Comparison of ENCODE assay signal across 17 cellular contexts in the genomic region with DNA sequence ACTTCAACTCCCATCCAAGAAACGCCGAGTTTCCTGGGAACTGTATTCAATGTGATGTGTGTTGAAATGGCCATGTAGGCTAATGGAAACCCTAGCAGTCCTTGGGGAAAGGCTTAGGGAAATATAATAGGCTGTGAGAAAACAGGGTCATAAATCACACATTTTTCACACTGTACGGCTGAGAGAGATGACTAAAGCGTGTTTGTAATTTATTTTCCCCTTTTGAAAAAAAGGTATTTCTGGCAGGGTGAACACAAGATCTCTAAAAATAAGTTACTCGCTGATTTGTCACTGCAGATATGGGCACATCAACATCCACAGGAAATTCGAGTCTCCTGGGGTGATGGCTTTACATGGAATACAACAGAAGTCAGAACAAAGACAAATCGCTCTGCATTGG.
A peak's percentile ranks its signal among the peaks of the same experiment; 100 is the strongest.
DNase-seq lines count a peak whose midpoint lies in the region; TF ChIP-seq lines count a peak whose summit lies in the region.
"Had no signal": no experiment of that assay in that cellular context is flagged by ENCODE, and none has a peak within 500 bp of the region (broad histone marks: within the 10 kb centered on the region; RNA-seq: fewer than 3 reads in every experiment).

No MANE protein-coding gene starts in this region.

- H3K4me1 ChIP-seq in SK-N-SH (ENCODE audit: control insufficient read depth in 1 of 2, insufficient read depth in 2 of 2, low read depth in 1 of 2, low read length in 1 of 2) = peaks cover 8 to 9% of the 10 kb centered on the region in 2 experiments; a peak in 3 of 4 replicates
- H3K4me1 ChIP-seq in tibial artery = peaks cover 0 to 21% (median 13%) of the 10 kb centered on the region in 4 donors
- peaks cover 0 to 10% (median 0%) of the 10 kb centered on the region in 4 donors for H3K4me1 ChIP-seq in tibial nerve

- 51% methylated on average over 5 of the region's 7 CpGs for WGBS in SK-N-SH (ENCODE audit: low lambda C conversion rate)
- 32 to 40% methylated on average over 7 of the region's 7 CpGs for WGBS in tibial nerve, 2 donors

- POLR2A ChIA-PET in SK-N-SH (lab: Yijun Ruan, JAX) = interaction anchor here (0.5 kb wide), 1 partner anchor 164 kb away, joined by 4 read pairs; no protein-coding TSS in a partner anchor

- no peak for TF ChIP-seq RAD21 in SK-N-SH (IDR thresholded peaks at IDR 0.05; ENCODE audit: low read length)

- TF ChIP-seq CTCF in SK-N-SH (IDR thresholded peaks at IDR 0.05) (no peak), fibroblast of villous mesenchyme (IDR thresholded peaks at IDR 0.05; ENCODE audit: insufficient read depth, low read depth, low read length) (no peak), tibial artery (IDR thresholded peaks at IDR 0.05) (no peak), tibial nerve (IDR thresholded peaks at IDR 0.05) (no peak)

- CTCF ChIA-PET in SK-N-SH (lab: Yijun Ruan, JAX) = no interaction called here

- DNase-seq in DMS153 treated with DMSO at 0.1 percent for 48 hours (lab: John Stamatoyannopoulos, UW; ENCODE audit: unreplicated experiment) = peak; percentile 37
- no peak for DNase-seq in DMS153 (lab: John Stamatoyannopoulos, UW)
- no peak for DNase-seq in SK-N-SH
- DNase-seq in fibroblast of villous mesenchyme (ENCODE audit: low read depth) = peak; percentile 68
- no peak for DNase-seq in tibial artery
- DNase-seq in activated T-helper 1 cell treated with anti-CD3 and anti-CD28 coated beads, Interleukin-12 subunit alpha, Interleukin-12 subunit beta, Interleukin-2, Interleukin-4 antibody, amounts not matched to agents 30 ng/mL and 10 ng/mL and 1 ng/mL, durations not matched to agents 14 hours and 24 hours and 36 hours (ENCODE audit: low spot score) = no peak
- DNase-seq in AG20443 (ENCODE audit: low spot score) = no peak
- no peak for DNase-seq in tibial nerve (ENCODE audit: low spot score in 2 of 2)
- DNase-seq: activated CD4-positive, alpha-beta T cell treated with anti-CD3 and anti-CD28 coated beads, Interleukin-2, amount 10 ng/mL, durations not matched to agents 24 days and 14 days; IMR-90; left ventricle myocardium inferior; stimulated activated CD4-positive, alpha-beta T cell treated with anti-CD3 and anti-CD28 coated beads, Interleukin-15, amount 100 ng/mL, for 24 hours had no signal

- H3K4me3 Mint-ChIP-seq in activated T-helper 1 cell treated with anti-CD3 and anti-CD28 coated beads, Interleukin-12 subunit alpha, Interleukin-12 subunit beta, Interleukin-2, Interleukin-4 antibody, amounts not matched to agents 30 ng/mL and 10 ng/mL and 1 ng/mL, durations not matched to agents 14 hours and 24 hours and 36 hours = no peak overlapping the region
- H3K4me3 Mint-ChIP-seq: activated CD4-positive, alpha-beta T cell treated with anti-CD3 and anti-CD28 coated beads, Interleukin-2, amount 10 ng/mL, durations not matched to agents 24 days and 14 days; CD14-positive monocyte; neural progenitor cell; stimulated activated effector memory CD8-positive, alpha-beta T cell treated with anti-CD3 and anti-CD28 coated beads, Interleukin-12 subunit alpha, Interleukin-12 subunit beta, amount 100 ng/mL, for 72 hours had no signal

- H3K9me3 ChIP-seq in SK-N-SH (no peaks in the 10 kb centered on the region), tibial artery (no peaks in the 10 kb centered on the region), tibial nerve (no peaks in the 10 kb centered on the region)
- H3K9me3 ChIP-seq: left ventricle myocardium inferior had no signal

- H3K79me2 ChIP-seq in SK-N-SH (ENCODE audit: insufficient read depth) = no peaks in the 10 kb centered on the region

- no peaks in the 10 kb centered on the region for H3K9me3 Mint-ChIP-seq in activated T-helper 1 cell treated with anti-CD3 and anti-CD28 coated beads, Interleukin-12 subunit alpha, Interleukin-12 subunit beta, Interleukin-2, Interleukin-4 antibody, amounts not matched to agents 30 ng/mL and 10 ng/mL and 1 ng/mL, durations not matched to agents 14 hours and 24 hours and 36 hours
- H3K9me3 Mint-ChIP-seq: activated CD4-positive, alpha-beta T cell treated with anti-CD3 and anti-CD28 coated beads, Interleukin-2, amount 10 ng/mL, durations not matched to agents 24 days and 14 days had no signal

- TF ChIP-seq EP300 in SK-N-SH (IDR thresholded peaks at IDR 0.05; ENCODE audit: borderline replicate concordance in 1 of 2, low read depth in 1 of 2, low read length in 1 of 2) (no peak), tibial nerve (IDR thresholded peaks at IDR 0.05) (no peak)

- H4K20me1 ChIP-seq in SK-N-SH (ENCODE audit: insufficient read depth) = no peaks in the 10 kb centered on the region

- intact Hi-C loops in tibial artery (cut with DNase I; ENCODE audit: low total_unique reads) = no loop called here
- intact Hi-C loops in activated T-helper 1 cell treated with anti-CD3 and anti-CD28 coated beads, Interleukin-12 subunit alpha, Interleukin-12 subunit beta, Interleukin-2, Interleukin-4 antibody, amounts not matched to agents 30 ng/mL and 10 ng/mL and 1 ng/mL, durations not matched to agents 14 hours and 24 hours and 36 hours (cut with micrococcal nuclease) = no loop called here

- H3K27me3 ChIP-seq in SK-N-SH (ENCODE audit: insufficient read depth) (no peaks in the 10 kb centered on the region), tibial artery (no peaks in the 10 kb centered on the region), tibial nerve (no peaks in the 10 kb centered on the region)
- H3K27me3 ChIP-seq: neural progenitor cell had no signal

- no peak overlapping the region for H3K9ac ChIP-seq in SK-N-SH
- H3K9ac ChIP-seq: neural progenitor cell had no signal

- H3K36me3 ChIP-seq in SK-N-SH (replicated peaks in 1 of 2; ENCODE audit: control insufficient read depth in 1 of 2, insufficient read depth in 2 of 2, low read length in 1 of 2) (no peaks in the 10 kb centered on the region), tibial artery (no peaks in the 10 kb centered on the region), tibial nerve (no peaks in the 10 kb centered on the region)
- H3K36me3 ChIP-seq: left ventricle myocardium inferior, neural progenitor cell had no signal

- H3K27me3 Mint-ChIP-seq in activated T-helper 1 cell treated with anti-CD3 and anti-CD28 coated beads, Interleukin-12 subunit alpha, Interleukin-12 subunit beta, Interleukin-2, Interleukin-4 antibody, amounts not matched to agents 30 ng/mL and 10 ng/mL and 1 ng/mL, durations not matched to agents 14 hours and 24 hours and 36 hours (ENCODE audit: insufficient read depth) = peaks cover 4% of the 10 kb centered on the region
- H3K27me3 Mint-ChIP-seq: activated CD4-positive, alpha-beta T cell treated with anti-CD3 and anti-CD28 coated beads, Interleukin-2, amount 10 ng/mL, durations not matched to agents 24 days and 14 days had no signal

- no peaks in the 10 kb centered on the region for H3K4me1 Mint-ChIP-seq in activated T-helper 1 cell treated with anti-CD3 and anti-CD28 coated beads, Interleukin-12 subunit alpha, Interleukin-12 subunit beta, Interleukin-2, Interleukin-4 antibody, amounts not matched to agents 30 ng/mL and 10 ng/mL and 1 ng/mL, durations not matched to agents 14 hours and 24 hours and 36 hours (ENCODE audit: low read depth)
- H3K4me1 Mint-ChIP-seq: activated CD4-positive, alpha-beta T cell treated with anti-CD3 and anti-CD28 coated beads, Interleukin-2, amount 10 ng/mL, durations not matched to agents 24 days and 14 days; CD14-positive monocyte; stimulated activated effector memory CD8-positive, alpha-beta T cell treated with anti-CD3 and anti-CD28 coated beads, Interleukin-12 subunit alpha, Interleukin-12 subunit beta, amount 100 ng/mL, for 72 hours had no signal

- TF ChIP-seq POLR2A in tibial nerve (IDR thresholded peaks at IDR 0.05) = no peak

- H3K4me2 ChIP-seq in SK-N-SH = no peak overlapping the region
- H3K4me2 ChIP-seq: neural progenitor cell had no signal

- H3K4me3 ChIP-seq in SK-N-SH (ENCODE audit: low read depth in 2 of 2, low read length in 1 of 2) (no peak overlapping the region), fibroblast of villous mesenchyme (ENCODE audit: low read depth, low read length) (no peak overlapping the region), tibial artery (peak overlapping the region in 1 of 2 donors; percentile 24), tibial nerve (no peak overlapping the region)
- H3K4me3 ChIP-seq: neural progenitor cell had no signal

- H3K36me3 Mint-ChIP-seq in activated T-helper 1 cell treated with anti-CD3 and anti-CD28 coated beads, Interleukin-12 subunit alpha, Interleukin-12 subunit beta, Interleukin-2, Interleukin-4 antibody, amounts not matched to agents 30 ng/mL and 10 ng/mL and 1 ng/mL, durations not matched to agents 14 hours and 24 hours and 36 hours (ENCODE audit: low read depth) = no peaks in the 10 kb centered on the region
- H3K36me3 Mint-ChIP-seq: CD14-positive monocyte; neural progenitor cell; stimulated activated effector memory CD8-positive, alpha-beta T cell treated with anti-CD3 and anti-CD28 coated beads, Interleukin-12 subunit alpha, Interleukin-12 subunit beta, amount 100 ng/mL, for 72 hours had no signal

- H3F3A ChIP-seq in SK-N-SH (replicated peaks; ENCODE audit: insufficient read depth) = peaks cover 10% of the 10 kb centered on the region

- 0 out of 2 replicates have a peak overlapping the region, but pooled peaks have one; percentile 17 for H2AFZ ChIP-seq in SK-N-SH (ENCODE audit: low read depth)
- H2AFZ ChIP-seq: neural progenitor cell had no signal

- H3K27ac Mint-ChIP-seq in activated T-helper 1 cell treated with anti-CD3 and anti-CD28 coated beads, Interleukin-12 subunit alpha, Interleukin-12 subunit beta, Interleukin-2, Interleukin-4 antibody, amounts not matched to agents 30 ng/mL and 10 ng/mL and 1 ng/mL, durations not matched to agents 14 hours and 24 hours and 36 hours = no peak overlapping the region
- H3K27ac Mint-ChIP-seq: activated CD4-positive, alpha-beta T cell treated with anti-CD3 and anti-CD28 coated beads, Interleukin-2, amount 10 ng/mL, durations not matched to agents 24 days and 14 days; activated T-helper 2 cell treated with anti-CD3 and anti-CD28 coated beads, Interferon-gamma antibody, Interleukin-2, Interleukin-4, amounts not matched to agents 10 μg/mL and 5 μg/mL and 100 μg/mL, durations not matched to agents 14 hours and 24 hours and 36 hours; CD14-positive monocyte; neural progenitor cell; stimulated activated effector memory CD8-positive, alpha-beta T cell treated with anti-CD3 and anti-CD28 coated beads, Interleukin-12 subunit alpha, Interleukin-12 subunit beta, amount 100 ng/mL, for 72 hours had no signal

- H3K27ac ChIP-seq in SK-N-SH (ENCODE audit: low read depth in 2 of 2, low read length in 1 of 2) (peak overlapping the region in 1 of 2 experiments; percentile 35; a peak in 1 of 4 replicates), tibial artery (peak overlapping the region; percentile 32 to 50), tibial nerve (no peak overlapping the region)
- H3K27ac ChIP-seq: 22Rv1, left ventricle myocardium inferior, neural progenitor cell had no signal

- no peaks in the 10 kb centered on the region for H3K9me2 ChIP-seq in SK-N-SH

TF ChIP-seq in SK-N-SH, 30 proteins besides CTCF, POLR2A, EP300 and RAD21 (continues in another document):
- TF ChIP-seq POLR2AphosphoS5 (IDR thresholded peaks at IDR 0.05; ENCODE audit: low read depth, low read length) = no peak
- TF ChIP-seq FOSL2 (IDR thresholded peaks at IDR 0.05; ENCODE audit: borderline replicate concordance, low read depth) = no peak
- no peak for TF ChIP-seq FOXJ3 (CRISPR knock-in tag; IDR thresholded peaks at IDR 0.05)

Comparison
In these comparisons a context has a peak if more than half of its experiments do, and no peak if none do; other contexts are left out.
1. DNase-seq: peak in DMS153 treated with DMSO at 0.1 percent for 48 hours (single experiment) and fibroblast of villous mesenchyme (single experiment); none in DMS153 (single experiment), SK-N-SH (single experiment), tibial artery (0 of 2), activated T-helper 1 cell treated with anti-CD3 and anti-CD28 coated beads, Interleukin-12 subunit alpha, Interleukin-12 subunit beta, Interleukin-2, Interleukin-4 antibody, amounts not matched to agents 30 ng/mL and 10 ng/mL and 1 ng/mL, durations not matched to agents 14 hours and 24 hours and 36 hours (single experiment), AG20443 (single experiment) and tibial nerve (0 of 2).
2. H3K27ac ChIP-seq: peak in tibial artery (2 of 2); none in tibial nerve (0 of 4).